21 cellular contexts compared by ENCODE assay signal in the genomic region with DNA sequence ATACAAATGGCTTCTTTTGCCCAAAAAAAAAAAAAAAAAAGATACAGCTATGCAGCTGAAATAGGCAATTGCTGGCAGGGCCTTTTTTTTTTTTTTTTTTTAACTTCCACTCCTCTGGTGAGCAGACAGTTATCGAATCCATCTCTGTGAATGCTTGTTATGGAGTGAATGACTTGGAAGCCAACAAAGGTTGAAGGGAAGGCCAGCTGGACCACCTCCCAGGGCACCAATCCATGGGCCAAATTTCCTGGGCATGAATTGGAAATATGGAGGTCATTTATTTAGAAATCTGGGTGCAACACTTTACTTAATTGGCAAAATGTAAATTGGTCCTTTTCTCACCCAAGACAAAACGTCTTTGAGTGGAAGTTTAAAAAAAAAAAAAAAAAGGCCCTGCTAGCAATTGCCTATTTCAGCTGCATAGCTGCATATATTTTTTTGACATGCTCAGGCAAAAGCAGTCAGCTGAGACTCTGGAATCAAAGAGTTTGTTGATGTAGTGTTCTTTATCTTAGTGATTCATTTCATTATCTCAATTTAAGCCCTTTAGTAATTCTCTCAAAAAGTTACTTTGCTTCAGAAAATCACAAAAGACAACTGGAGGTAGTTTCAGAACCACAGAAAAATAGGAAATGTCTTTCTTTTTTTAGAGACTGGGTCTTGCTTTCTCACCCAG.
"Had no signal": no experiment of that assay in that cellular context is flagged by ENCODE, and none has a peak within 500 bp of the region (broad histone marks: within the 10 kb centered on the region; RNA-seq: fewer than 3 reads in every experiment).

No MANE protein-coding gene starts in this region.

- H3K36me3 Mint-ChIP-seq: natural killer cell had no signal

- H3K4me1 Mint-ChIP-seq: natural killer cell; stimulated activated naive CD8-positive, alpha-beta T cell treated with anti-CD3 and anti-CD28 coated beads, Interleukin-15, amount 100 ng/mL, for 72 hours had no signal

- ATAC-seq: natural killer cell; pancreas; sciatic nerve; SK-N-SH treated with all-trans-retinoic acid at 6 μM for 48 hours; stimulated activated naive CD8-positive, alpha-beta T cell treated with anti-CD3 and anti-CD28 coated beads, Interleukin-15, amount 100 ng/mL, for 72 hours had no signal

- FAIRE-seq: pancreas had no signal

- H3K4me3 Mint-ChIP-seq: natural killer cell; stimulated activated naive CD8-positive, alpha-beta T cell treated with anti-CD3 and anti-CD28 coated beads, Interleukin-15, amount 100 ng/mL, for 72 hours had no signal

- H3K4me1 ChIP-seq: ascending aorta, pancreas, testis, upper lobe of left lung had no signal

- H3K9me3 Mint-ChIP-seq: natural killer cell had no signal

- H3K9me3 ChIP-seq: ascending aorta, neutrophil, pancreas, testis, upper lobe of left lung had no signal

- H3K36me3 ChIP-seq: ascending aorta, cardiac muscle cell, neutrophil, pancreas, upper lobe of left lung had no signal

- H3K27ac Mint-ChIP-seq: natural killer cell; stimulated activated naive CD8-positive, alpha-beta T cell treated with anti-CD3 and anti-CD28 coated beads, Interleukin-15, amount 100 ng/mL, for 72 hours had no signal

- H3K27ac ChIP-seq: cardiac muscle cell, coronary artery, neutrophil, pancreas, testis, upper lobe of left lung had no signal

- H3K4me3 ChIP-seq: ascending aorta, cardiac muscle cell, coronary artery, pancreas, smooth muscle cell, testis, upper lobe of left lung had no signal

- DNase-seq: activated CD8-positive, alpha-beta memory T cell treated with anti-CD3 and anti-CD28 coated beads for 24 hours; activated CD8-positive, alpha-beta memory T cell treated with anti-CD3 and anti-CD28 coated beads, Interleukin-2, amount 50 U/mL, for 48 hours; activated effector memory CD4-positive, alpha-beta T cell treated with anti-CD3 and anti-CD28 coated beads, Interleukin-2, amount 50 U/mL, for 16 hours; activated naive CD4-positive, alpha-beta T cell treated with anti-CD3 and anti-CD28 coated beads, Interleukin-2, amount 50 U/mL, for 16 hours; activated T-cell treated with anti-CD3 and anti-CD28 coated beads, Interleukin-2, amount 50 U/mL, for 48 hours; erythroblast; natural killer cell; pancreas; stimulated activated CD4-positive, alpha-beta T cell treated with anti-CD3 and anti-CD28 coated beads, Interleukin-4, amount 100 ng/mL, for 1 hour; stimulated activated naive CD8-positive, alpha-beta T cell treated with anti-CD3 and anti-CD28 coated beads, Interleukin-15, amount 100 ng/mL, for 72 hours; T-helper 1 cell; T-helper 9 cell; testis; upper lobe of left lung had no signal

- H3K27me3 ChIP-seq: ascending aorta, cardiac muscle cell, neutrophil, pancreas, testis, upper lobe of left lung had no signal

- H3K27me3 Mint-ChIP-seq: stimulated activated naive CD8-positive, alpha-beta T cell treated with anti-CD3 and anti-CD28 coated beads, Interleukin-15, amount 100 ng/mL, for 72 hours had no signal

- H3K4me2 ChIP-seq: smooth muscle cell had no signal
